ENCODE assay signal across 1 cellular context in the genomic region with DNA sequence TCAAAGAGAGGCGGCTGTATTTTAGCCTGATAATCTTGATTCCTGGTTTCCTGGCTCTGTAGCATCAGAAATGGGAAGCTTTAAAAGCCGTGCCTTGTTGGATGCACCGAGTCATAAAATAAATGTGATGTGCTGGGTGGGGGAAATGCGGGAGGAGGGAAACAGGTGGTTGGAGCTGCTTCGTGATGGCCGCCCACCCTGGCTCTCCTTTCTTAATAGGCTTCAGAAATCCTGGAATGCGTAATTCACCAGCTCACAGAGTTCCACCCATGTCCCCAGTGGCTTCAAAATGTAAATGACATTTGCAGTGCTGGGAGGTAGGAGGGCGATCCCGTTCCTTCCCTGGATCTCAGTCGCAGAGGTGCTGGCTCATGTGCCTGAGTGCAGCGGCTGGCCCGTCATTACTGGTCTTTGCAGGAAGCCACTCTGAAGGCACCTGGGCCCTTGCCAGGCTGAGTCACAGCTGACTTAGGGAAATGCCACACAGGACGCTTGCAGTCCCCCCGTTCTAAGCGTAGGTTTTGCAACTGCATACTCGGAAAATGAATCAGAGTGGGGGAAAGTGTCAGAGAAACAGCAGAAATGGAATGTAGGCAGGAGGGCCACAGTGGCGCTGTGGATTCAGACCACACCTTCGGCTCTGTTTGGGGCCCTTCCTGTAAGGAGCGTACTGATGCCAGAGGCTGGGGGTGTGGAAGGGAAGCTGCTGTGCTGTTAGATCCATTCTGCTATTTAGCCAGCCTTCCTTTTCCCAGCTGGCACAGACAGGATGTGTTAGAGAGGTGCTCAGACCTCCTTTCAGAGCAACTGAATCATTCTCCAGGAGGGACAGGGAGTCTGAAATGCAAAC.
TF ChIP-seq lines count a peak whose summit lies in the region.

No MANE protein-coding gene starts in this region.

TF ChIP-seq in HepG2, 621 proteins besides CTCF, POLR2A, EP300 and RAD21 (continued from another document and continues in another):
- TF ChIP-seq, protein P1, sequence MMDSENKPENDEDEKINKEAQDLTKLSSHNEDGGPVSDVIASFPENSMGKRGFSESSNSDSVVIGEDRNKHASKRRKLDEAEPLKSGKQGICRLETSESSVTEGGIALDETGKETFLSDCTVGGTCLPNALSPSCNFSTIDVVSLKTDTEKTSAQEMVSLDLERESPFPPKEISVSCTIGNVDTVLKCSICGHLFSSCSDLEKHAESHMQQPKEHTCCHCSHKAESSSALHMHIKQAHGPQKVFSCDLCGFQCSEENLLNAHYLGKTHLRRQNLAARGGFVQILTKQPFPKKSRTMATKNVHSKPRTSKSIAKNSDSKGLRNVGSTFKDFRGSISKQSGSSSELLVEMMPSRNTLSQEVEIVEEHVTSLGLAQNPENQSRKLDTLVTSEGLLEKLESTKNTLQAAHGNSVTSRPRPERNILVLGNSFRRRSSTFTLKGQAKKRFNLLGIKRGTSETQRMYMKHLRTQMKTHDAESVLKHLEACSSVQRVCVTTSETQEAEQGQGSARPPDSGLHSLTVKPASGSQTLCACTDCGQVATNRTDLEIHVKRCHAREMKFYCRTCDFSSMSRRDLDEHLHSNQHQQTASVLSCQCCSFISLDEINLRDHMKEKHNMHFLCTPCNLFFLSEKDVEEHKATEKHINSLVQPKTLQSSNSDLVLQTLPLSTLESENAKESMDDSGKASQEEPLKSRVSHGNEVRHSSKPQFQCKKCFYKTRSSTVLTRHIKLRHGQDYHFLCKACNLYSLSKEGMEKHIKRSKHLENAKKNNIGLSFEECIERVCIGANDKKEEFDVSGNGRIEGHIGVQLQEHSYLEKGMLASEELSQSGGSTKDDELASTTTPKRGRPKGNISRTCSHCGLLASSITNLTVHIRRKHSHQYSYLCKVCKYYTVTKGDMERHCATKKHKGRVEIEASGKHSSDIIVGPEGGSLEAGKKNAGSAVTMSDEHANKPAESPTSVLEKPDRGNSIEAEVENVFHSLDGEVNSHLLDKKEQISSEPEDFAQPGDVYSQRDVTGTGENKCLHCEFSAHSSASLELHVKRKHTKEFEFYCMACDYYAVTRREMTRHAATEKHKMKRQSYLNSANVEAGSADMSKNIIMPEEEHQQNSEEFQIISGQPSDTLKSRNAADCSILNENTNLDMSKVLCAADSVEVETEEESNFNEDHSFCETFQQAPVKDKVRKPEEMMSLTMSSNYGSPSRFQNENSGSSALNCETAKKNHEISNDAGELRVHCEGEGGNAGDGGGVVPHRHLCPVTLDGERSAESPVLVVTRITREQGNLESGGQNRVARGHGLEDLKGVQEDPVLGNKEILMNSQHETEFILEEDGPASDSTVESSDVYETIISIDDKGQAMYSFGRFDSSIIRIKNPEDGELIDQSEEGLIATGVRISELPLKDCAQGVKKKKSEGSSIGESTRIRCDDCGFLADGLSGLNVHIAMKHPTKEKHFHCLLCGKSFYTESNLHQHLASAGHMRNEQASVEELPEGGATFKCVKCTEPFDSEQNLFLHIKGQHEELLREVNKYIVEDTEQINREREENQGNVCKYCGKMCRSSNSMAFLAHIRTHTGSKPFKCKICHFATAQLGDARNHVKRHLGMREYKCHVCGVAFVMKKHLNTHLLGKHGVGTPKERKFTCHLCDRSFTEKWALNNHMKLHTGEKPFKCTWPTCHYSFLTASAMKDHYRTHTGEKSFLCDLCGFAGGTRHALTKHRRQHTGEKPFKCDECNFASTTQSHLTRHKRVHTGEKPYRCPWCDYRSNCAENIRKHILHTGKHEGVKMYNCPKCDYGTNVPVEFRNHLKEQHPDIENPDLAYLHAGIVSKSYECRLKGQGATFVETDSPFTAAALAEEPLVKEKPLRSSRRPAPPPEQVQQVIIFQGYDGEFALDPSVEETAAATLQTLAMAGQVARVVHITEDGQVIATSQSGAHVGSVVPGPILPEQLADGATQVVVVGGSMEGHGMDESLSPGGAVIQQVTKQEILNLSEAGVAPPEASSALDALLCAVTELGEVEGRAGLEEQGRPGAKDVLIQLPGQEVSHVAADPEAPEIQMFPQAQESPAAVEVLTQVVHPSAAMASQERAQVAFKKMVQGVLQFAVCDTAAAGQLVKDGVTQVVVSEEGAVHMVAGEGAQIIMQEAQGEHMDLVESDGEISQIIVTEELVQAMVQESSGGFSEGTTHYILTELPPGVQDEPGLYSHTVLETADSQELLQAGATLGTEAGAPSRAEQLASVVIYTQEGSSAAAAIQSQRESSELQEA (CRISPR knock-in tag; IDR thresholded peaks at IDR 0.05; ENCODE audit: not compliant biosample characterization): no peak
- TF ChIP-seq, protein P2, sequence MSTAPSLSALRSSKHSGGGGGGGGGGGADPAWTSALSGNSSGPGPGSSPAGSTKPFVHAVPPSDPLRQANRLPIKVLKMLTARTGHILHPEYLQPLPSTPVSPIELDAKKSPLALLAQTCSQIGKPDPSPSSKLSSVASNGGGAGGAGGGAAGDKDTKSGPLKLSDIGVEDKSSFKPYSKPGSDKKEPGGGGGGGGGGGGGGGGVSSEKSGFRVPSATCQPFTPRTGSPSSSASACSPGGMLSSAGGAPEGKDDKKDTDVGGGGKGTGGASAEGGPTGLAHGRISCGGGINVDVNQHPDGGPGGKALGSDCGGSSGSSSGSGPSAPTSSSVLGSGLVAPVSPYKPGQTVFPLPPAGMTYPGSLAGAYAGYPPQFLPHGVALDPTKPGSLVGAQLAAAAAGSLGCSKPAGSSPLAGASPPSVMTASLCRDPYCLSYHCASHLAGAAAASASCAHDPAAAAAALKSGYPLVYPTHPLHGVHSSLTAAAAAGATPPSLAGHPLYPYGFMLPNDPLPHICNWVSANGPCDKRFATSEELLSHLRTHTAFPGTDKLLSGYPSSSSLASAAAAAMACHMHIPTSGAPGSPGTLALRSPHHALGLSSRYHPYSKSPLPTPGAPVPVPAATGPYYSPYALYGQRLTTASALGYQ (CRISPR knock-in tag; IDR thresholded peaks at IDR 0.05): no peak
- TF ChIP-seq REPIN1 (CRISPR knock-in tag; IDR thresholded peaks at IDR 0.05; ENCODE audit: borderline replicate concordance, low read depth) (peak; percentile 68; the same call in 1 of the 2 replicates), SKI (IDR thresholded peaks at IDR 0.05; ENCODE audit: partially characterized antibody) (peak; percentile 43), ZNF282 (IDR thresholded peaks at IDR 0.05; ENCODE audit: partially characterized antibody) (no peak), MXI1 (IDR thresholded peaks at IDR 0.05; ENCODE audit: borderline replicate concordance, low read depth, low read length) (peak; percentile 90; the same call in 2 of the 3 replicates), STAT5B (CRISPR knock-in tag; IDR thresholded peaks at IDR 0.05) (no peak), ZNF431 (CRISPR knock-in tag; IDR thresholded peaks at IDR 0.05; ENCODE audit: borderline replicate concordance, low read depth) (peak; percentile 7; the same call in 1 of the 2 replicates), CSRNP1 (CRISPR knock-in tag; IDR thresholded peaks at IDR 0.05) (no peak), ZXDC (CRISPR knock-in tag; IDR thresholded peaks at IDR 0.05) (no peak), ZNF564 (CRISPR knock-in tag; IDR thresholded peaks at IDR 0.05) (no peak), HNF1A (IDR thresholded peaks at IDR 0.05; ENCODE audit: low read depth) (peak; percentile 30; the same call in 1 of the 2 replicates), HNF1A (CRISPR knock-in tag; IDR thresholded peaks at IDR 0.05; ENCODE audit: borderline replicate concordance) (peak; percentile 30; the same call in 1 of the 2 replicates), ELF4 (CRISPR knock-in tag; IDR thresholded peaks at IDR 0.05; ENCODE audit: borderline replicate concordance) (no peak), ATF4 (CRISPR knock-in tag; IDR thresholded peaks at IDR 0.05) (peak in 1 of 2 experiments; percentile 60; a peak in 1 of 4 replicates), ZBTB7B (CRISPR knock-in tag; IDR thresholded peaks at IDR 0.05) (peak; percentile 60), CBX5 (CRISPR knock-in tag; IDR thresholded peaks at IDR 0.05; ENCODE audit: borderline replicate concordance) (0 out of 2 replicates have a peak, but pooled peaks have one; percentile 70), ZSCAN29 (CRISPR knock-in tag; conservative IDR thresholded peaks at IDR 0.05) (peak; percentile 56; the same call in 1 of the 2 replicates)
- TF ChIP-seq, protein P3, sequence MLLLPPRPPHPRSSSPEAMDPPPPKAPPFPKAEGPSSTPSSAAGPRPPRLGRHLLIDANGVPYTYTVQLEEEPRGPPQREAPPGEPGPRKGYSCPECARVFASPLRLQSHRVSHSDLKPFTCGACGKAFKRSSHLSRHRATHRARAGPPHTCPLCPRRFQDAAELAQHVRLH (CRISPR knock-in tag; IDR thresholded peaks at IDR 0.05; ENCODE audit: borderline replicate concordance, low read depth): peak; percentile 68; the same call in 1 of the 2 replicates
- TF ChIP-seq, protein P4, sequence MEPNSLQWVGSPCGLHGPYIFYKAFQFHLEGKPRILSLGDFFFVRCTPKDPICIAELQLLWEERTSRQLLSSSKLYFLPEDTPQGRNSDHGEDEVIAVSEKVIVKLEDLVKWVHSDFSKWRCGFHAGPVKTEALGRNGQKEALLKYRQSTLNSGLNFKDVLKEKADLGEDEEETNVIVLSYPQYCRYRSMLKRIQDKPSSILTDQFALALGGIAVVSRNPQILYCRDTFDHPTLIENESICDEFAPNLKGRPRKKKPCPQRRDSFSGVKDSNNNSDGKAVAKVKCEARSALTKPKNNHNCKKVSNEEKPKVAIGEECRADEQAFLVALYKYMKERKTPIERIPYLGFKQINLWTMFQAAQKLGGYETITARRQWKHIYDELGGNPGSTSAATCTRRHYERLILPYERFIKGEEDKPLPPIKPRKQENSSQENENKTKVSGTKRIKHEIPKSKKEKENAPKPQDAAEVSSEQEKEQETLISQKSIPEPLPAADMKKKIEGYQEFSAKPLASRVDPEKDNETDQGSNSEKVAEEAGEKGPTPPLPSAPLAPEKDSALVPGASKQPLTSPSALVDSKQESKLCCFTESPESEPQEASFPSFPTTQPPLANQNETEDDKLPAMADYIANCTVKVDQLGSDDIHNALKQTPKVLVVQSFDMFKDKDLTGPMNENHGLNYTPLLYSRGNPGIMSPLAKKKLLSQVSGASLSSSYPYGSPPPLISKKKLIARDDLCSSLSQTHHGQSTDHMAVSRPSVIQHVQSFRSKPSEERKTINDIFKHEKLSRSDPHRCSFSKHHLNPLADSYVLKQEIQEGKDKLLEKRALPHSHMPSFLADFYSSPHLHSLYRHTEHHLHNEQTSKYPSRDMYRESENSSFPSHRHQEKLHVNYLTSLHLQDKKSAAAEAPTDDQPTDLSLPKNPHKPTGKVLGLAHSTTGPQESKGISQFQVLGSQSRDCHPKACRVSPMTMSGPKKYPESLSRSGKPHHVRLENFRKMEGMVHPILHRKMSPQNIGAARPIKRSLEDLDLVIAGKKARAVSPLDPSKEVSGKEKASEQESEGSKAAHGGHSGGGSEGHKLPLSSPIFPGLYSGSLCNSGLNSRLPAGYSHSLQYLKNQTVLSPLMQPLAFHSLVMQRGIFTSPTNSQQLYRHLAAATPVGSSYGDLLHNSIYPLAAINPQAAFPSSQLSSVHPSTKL (CRISPR knock-in tag; IDR thresholded peaks at IDR 0.05): peak; percentile 92
